In genomic region chr1:55217226-55217996, GRCh38 we compare ENCODE assay signal across 1 cellular context.
A peak's percentile ranks its signal among the peaks of the same experiment; 100 is the strongest.
TF ChIP-seq lines count a peak whose summit lies in the region.

No MANE protein-coding gene starts in this region.

TF ChIP-seq in K562, 482 proteins besides CTCF, POLR2A, EP300 and RAD21 (continued from another document and continues in another):
- TF ChIP-seq SIN3B (IDR thresholded peaks at IDR 0.05; ENCODE audit: low read depth) (no peak), KDM1A (IDR thresholded peaks at IDR 0.05) (no peak), MTA2 (IDR thresholded peaks at IDR 0.05; ENCODE audit: low read depth) (no peak), ZNF431 (CRISPR knock-in tag; IDR thresholded peaks at IDR 0.05) (no peak), ZFX (CRISPR knock-in tag; IDR thresholded peaks at IDR 0.05) (no peak), MEF2A (IDR thresholded peaks at IDR 0.05; ENCODE audit: control insufficient read depth, low read depth, low read length) (no peak), MED1 (CRISPR knock-in tag; IDR thresholded peaks at IDR 0.05; ENCODE audit: borderline replicate concordance) (no peak), ZNF76 (CRISPR knock-in tag; IDR thresholded peaks at IDR 0.05; ENCODE audit: borderline replicate concordance) (no peak), AFF1 (IDR thresholded peaks at IDR 0.05; ENCODE audit: low read depth in 1 of 2, partially characterized antibody in 2 of 2) (peak in 1 of 2 experiments; percentile 29), HDAC2 (IDR thresholded peaks at IDR 0.05) (no peak), SRSF1 (IDR thresholded peaks at IDR 0.05; ENCODE audit: low read depth, low read length) (no peak), ATF7 (IDR thresholded peaks at IDR 0.05) (peak; percentile 30; the same call in 1 of the 2 replicates), ZNF318 (IDR thresholded peaks at IDR 0.05; ENCODE audit: borderline replicate concordance in 1 of 2, low read depth in 1 of 2) (no peak), ZNF644 (tag; IDR thresholded peaks at IDR 0.05; ENCODE audit: low read depth) (no peak), C11orf30 (IDR thresholded peaks at IDR 0.05; ENCODE audit: low read depth) (no peak), TAF1 (IDR thresholded peaks at IDR 0.05; ENCODE audit: control insufficient read depth, extremely low read depth, insufficient read depth, low read length, severe bottlenecking) (no peak), PRDM10 (IDR thresholded peaks at IDR 0.05; ENCODE audit: partially characterized antibody) (no peak), CBX8 (IDR thresholded peaks at IDR 0.05; ENCODE audit: borderline replicate concordance, extremely low read depth, low read depth, low read length, poor library complexity, severe bottlenecking) (no peak), TEAD4 (IDR thresholded peaks at IDR 0.05; ENCODE audit: low read length) (peak; percentile 51; the same call in 1 of the 2 replicates), TEAD4 (CRISPR knock-in tag; IDR thresholded peaks at IDR 0.05; ENCODE audit: borderline replicate concordance) (no peak), LCOR (CRISPR knock-in tag; IDR thresholded peaks at IDR 0.05) (no peak), ZNF282 (CRISPR knock-in tag; IDR thresholded peaks at IDR 0.05) (no peak)
- TF ChIP-seq, protein P1, sequence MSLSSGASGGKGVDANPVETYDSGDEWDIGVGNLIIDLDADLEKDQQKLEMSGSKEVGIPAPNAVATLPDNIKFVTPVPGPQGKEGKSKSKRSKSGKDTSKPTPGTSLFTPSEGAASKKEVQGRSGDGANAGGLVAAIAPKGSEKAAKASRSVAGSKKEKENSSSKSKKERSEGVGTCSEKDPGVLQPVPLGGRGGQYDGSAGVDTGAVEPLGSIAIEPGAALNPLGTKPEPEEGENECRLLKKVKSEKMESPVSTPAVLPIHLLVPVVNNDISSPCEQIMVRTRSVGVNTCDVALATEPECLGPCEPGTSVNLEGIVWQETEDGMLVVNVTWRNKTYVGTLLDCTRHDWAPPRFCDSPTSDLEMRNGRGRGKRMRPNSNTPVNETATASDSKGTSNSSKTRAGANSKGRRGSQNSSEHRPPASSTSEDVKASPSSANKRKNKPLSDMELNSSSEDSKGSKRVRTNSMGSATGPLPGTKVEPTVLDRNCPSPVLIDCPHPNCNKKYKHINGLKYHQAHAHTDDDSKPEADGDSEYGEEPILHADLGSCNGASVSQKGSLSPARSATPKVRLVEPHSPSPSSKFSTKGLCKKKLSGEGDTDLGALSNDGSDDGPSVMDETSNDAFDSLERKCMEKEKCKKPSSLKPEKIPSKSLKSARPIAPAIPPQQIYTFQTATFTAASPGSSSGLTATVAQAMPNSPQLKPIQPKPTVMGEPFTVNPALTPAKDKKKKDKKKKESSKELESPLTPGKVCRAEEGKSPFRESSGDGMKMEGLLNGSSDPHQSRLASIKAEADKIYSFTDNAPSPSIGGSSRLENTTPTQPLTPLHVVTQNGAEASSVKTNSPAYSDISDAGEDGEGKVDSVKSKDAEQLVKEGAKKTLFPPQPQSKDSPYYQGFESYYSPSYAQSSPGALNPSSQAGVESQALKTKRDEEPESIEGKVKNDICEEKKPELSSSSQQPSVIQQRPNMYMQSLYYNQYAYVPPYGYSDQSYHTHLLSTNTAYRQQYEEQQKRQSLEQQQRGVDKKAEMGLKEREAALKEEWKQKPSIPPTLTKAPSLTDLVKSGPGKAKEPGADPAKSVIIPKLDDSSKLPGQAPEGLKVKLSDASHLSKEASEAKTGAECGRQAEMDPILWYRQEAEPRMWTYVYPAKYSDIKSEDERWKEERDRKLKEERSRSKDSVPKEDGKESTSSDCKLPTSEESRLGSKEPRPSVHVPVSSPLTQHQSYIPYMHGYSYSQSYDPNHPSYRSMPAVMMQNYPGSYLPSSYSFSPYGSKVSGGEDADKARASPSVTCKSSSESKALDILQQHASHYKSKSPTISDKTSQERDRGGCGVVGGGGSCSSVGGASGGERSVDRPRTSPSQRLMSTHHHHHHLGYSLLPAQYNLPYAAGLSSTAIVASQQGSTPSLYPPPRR (CRISPR knock-in tag; IDR thresholded peaks at IDR 0.05; ENCODE audit: borderline replicate concordance), result no peak
- TF ChIP-seq, protein P2, sequence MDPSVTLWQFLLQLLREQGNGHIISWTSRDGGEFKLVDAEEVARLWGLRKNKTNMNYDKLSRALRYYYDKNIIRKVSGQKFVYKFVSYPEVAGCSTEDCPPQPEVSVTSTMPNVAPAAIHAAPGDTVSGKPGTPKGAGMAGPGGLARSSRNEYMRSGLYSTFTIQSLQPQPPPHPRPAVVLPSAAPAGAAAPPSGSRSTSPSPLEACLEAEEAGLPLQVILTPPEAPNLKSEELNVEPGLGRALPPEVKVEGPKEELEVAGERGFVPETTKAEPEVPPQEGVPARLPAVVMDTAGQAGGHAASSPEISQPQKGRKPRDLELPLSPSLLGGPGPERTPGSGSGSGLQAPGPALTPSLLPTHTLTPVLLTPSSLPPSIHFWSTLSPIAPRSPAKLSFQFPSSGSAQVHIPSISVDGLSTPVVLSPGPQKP (CRISPR knock-in tag; IDR thresholded peaks at IDR 0.05), result no peak
- TF ChIP-seq, protein P3, sequence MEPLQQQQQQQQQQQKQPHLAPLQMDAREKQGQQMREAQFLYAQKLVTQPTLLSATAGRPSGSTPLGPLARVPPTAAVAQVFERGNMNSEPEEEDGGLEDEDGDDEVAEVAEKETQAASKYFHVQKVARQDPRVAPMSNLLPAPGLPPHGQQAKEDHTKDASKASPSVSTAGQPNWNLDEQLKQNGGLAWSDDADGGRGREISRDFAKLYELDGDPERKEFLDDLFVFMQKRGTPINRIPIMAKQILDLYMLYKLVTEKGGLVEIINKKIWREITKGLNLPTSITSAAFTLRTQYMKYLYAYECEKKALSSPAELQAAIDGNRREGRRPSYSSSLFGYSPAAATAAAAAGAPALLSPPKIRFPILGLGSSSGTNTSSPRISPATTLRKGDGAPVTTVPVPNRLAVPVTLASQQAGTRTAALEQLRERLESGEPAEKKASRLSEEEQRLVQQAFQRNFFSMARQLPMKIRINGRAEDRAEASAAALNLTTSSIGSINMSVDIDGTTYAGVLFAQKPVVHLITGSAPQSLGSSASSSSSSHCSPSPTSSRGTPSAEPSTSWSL (CRISPR knock-in tag; IDR thresholded peaks at IDR 0.05; ENCODE audit: borderline replicate concordance), result no peak
- TF ChIP-seq, protein P4, sequence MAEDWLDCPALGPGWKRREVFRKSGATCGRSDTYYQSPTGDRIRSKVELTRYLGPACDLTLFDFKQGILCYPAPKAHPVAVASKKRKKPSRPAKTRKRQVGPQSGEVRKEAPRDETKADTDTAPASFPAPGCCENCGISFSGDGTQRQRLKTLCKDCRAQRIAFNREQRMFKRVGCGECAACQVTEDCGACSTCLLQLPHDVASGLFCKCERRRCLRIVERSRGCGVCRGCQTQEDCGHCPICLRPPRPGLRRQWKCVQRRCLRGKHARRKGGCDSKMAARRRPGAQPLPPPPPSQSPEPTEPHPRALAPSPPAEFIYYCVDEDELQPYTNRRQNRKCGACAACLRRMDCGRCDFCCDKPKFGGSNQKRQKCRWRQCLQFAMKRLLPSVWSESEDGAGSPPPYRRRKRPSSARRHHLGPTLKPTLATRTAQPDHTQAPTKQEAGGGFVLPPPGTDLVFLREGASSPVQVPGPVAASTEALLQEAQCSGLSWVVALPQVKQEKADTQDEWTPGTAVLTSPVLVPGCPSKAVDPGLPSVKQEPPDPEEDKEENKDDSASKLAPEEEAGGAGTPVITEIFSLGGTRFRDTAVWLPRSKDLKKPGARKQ (CRISPR knock-in tag; IDR thresholded peaks at IDR 0.05), result no peak
